ENCODE assay signal across 30 cellular contexts in the genomic region with DNA sequence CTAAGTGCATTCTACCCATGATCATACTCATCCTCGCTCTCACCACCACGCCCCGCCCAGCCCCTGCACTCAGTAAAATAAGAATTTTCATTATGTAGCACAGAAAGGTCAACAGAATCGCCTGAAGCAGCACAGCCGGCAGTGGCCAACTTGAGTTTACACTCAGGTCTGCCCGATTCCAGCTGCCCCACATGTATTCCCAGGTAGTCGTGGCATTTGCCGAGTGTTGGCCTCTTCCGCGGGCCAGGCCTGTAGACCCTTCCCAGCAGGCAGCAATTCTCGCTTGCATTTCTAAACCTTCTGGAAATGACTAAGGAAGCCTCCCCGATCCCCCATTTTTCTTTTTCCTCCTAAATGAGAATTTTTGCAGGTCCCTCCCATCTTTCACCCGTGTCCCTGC. TPM values are rescaled to one million over a fixed set of nuclear protein-coding genes. Genes with fewer than 3 reads are reported as not detected.
"Had no signal": no experiment of that assay in that cellular context is flagged by ENCODE, and none has a peak within 500 bp of the region (broad histone marks: within the 10 kb centered on the region; RNA-seq: fewer than 3 reads in every experiment).

No MANE protein-coding gene starts in this region.

- H3K9me3 ChIP-seq: gastrocnemius medialis, neutrophil, stomach, thyroid gland, vagina had no signal

- H3K9ac ChIP-seq: parathyroid adenoma had no signal

- H3K36me3 ChIP-seq: gastrocnemius medialis, neutrophil, stomach, thyroid gland, vagina had no signal

- H3K27ac ChIP-seq: dorsolateral prefrontal cortex, epithelial cell of prostate, gastrocnemius medialis, neutrophil, parathyroid adenoma, stomach, thyroid gland, vagina had no signal

- DNase-seq: cortex of kidney; dorsolateral prefrontal cortex; effector CD4-positive, alpha-beta T cell; foreskin fibroblast; gastrocnemius medialis; head of caudate nucleus; left ventricle myocardium superior; natural killer cell; stimulated activated CD4-positive, alpha-beta T cell treated with anti-CD3 and anti-CD28 coated beads, Interleukin-12 subunit alpha, Interleukin-12 subunit beta, amount 100 ng/mL, for 4 hours; stimulated activated CD4-positive, alpha-beta T cell treated with anti-CD3 and anti-CD28 coated beads, Interleukin-1b, Interleukin-23, amount 100 ng/mL, for 48 hours; stimulated activated CD4-positive, alpha-beta T cell treated with anti-CD3 and anti-CD28 coated beads, Interleukin-4, amount 100 ng/mL, for 1 hour; stimulated activated naive CD4-positive, alpha-beta T cell treated with Interleukin-2 at 50 U/mL for 16 hours; stomach; thyroid gland; trophoblast cell had no signal

- H3K36me3 Mint-ChIP-seq: memory B cell; natural killer cell; stimulated activated effector memory CD8-positive, alpha-beta T cell treated with anti-CD3 and anti-CD28 coated beads, Interleukin-12 subunit alpha, Interleukin-12 subunit beta, amount 100 ng/mL, for 72 hours had no signal

- ATAC-seq: esophagus mucosa; gastrocnemius medialis; left ventricle myocardium superior; natural killer cell; sciatic nerve; stimulated activated effector memory CD8-positive, alpha-beta T cell treated with anti-CD3 and anti-CD28 coated beads, Interleukin-12 subunit alpha, Interleukin-12 subunit beta, amount 100 ng/mL, for 72 hours had no signal

- H3K9me3 Mint-ChIP-seq: memory B cell; natural killer cell; stimulated activated effector memory CD8-positive, alpha-beta T cell treated with anti-CD3 and anti-CD28 coated beads, Interleukin-12 subunit alpha, Interleukin-12 subunit beta, amount 100 ng/mL, for 72 hours had no signal

- H3K4me1 Mint-ChIP-seq: memory B cell had no signal

- H3K27me3 ChIP-seq: dorsolateral prefrontal cortex, neutrophil, thyroid gland, vagina had no signal

- H3K4me3 Mint-ChIP-seq: memory B cell; natural killer cell; stimulated activated effector memory CD8-positive, alpha-beta T cell treated with anti-CD3 and anti-CD28 coated beads, Interleukin-12 subunit alpha, Interleukin-12 subunit beta, amount 100 ng/mL, for 72 hours had no signal

- H3K4me1 ChIP-seq: gastrocnemius medialis, parathyroid adenoma, thyroid gland, vagina had no signal

- H3K27ac Mint-ChIP-seq: memory B cell; natural killer cell; progenitor cell of endocrine pancreas; stimulated activated effector memory CD8-positive, alpha-beta T cell treated with anti-CD3 and anti-CD28 coated beads, Interleukin-12 subunit alpha, Interleukin-12 subunit beta, amount 100 ng/mL, for 72 hours had no signal

- H3K4me3 ChIP-seq: dorsolateral prefrontal cortex, gastrocnemius medialis, lung, smooth muscle cell, stomach, thyroid gland, vagina had no signal

RNA-seq across cellular contexts. Expression of gene CNGB1, which starts 0.6 kb away (rescaled TPM):
- total RNA-seq: gastrocnemius medialis, glomerular endothelial cell, left ventricle myocardium superior, mononuclear cell, natural killer cell, omental fat pad, progenitor cell of endocrine pancreas, sciatic nerve, smooth muscle cell, subcutaneous adipose tissue, vagina had no signal
- polyA plus RNA-seq: smooth muscle cell had no signal
